ENCODE assay signal across 7 cellular contexts in the genomic region with DNA sequence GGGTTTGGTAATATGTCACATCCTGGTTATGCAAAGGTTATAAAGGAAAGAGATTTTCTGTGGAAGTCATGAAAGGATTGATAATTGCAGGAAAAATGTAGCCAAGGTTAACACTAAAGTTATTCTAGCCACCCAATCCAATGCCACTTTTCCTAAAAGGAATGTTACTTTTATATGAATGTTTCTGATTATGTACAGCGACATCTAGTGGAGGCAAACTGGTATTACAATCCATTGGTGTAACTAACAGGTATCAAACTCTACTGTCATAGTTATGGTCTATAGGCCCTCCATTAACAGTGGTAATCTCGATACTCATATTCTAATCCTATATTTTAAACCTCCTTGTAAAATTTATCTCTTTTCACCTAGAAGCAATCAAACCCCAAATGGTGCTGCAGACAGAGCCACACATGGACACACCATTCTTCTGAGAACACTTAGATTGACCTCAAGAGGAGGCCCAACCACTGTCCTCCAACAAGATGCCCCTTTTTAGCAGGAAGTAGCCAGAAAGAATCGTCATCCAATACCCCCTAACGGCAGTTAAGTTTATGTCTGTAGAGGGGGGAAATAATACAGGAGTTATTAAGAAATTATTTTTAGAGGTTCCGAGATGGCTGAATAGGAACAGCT.
DNase-seq lines count a peak whose midpoint lies in the region; ATAC-seq and TF ChIP-seq lines count a peak whose summit lies in the region.

No MANE protein-coding gene starts in this region.

- intact Hi-C loops in ovary (cut with DNase I), result loop anchor here in 1 of 4 donors (5.0 kb wide), 1 partner anchor 111 kb away; no protein-coding TSS in a partner anchor

- TF ChIP-seq POLR2A in erythroblast (IDR thresholded peaks at IDR 0.05; ENCODE audit: low read length) (no peak), ovary (IDR thresholded peaks at IDR 0.05) (no peak)

- H3K27me3 ChIP-seq in ovary, result no peaks in the 10 kb centered on the region

- no peak for TF ChIP-seq EP300 in ovary (IDR thresholded peaks at IDR 0.05)

- H3K4me3 ChIP-seq in ovary, result no peak overlapping the region

- H3K9me3 ChIP-seq in ovary, result no peaks in the 10 kb centered on the region

- H3K4me1 ChIP-seq in ovary (ENCODE audit: insufficient read depth), result no peaks in the 10 kb centered on the region

- H3K36me3 ChIP-seq in ovary, result no peaks in the 10 kb centered on the region

- peak; percentile 22 to 44 (median 30) for TF ChIP-seq CTCF in ovary (IDR thresholded peaks at IDR 0.05)

- 68 to 73% (median 69%) methylated on average over 5 of the region's 5 CpGs for WGBS in ovary, 3 donors

- no peak overlapping the region for H3K27ac ChIP-seq in ovary

- no peak for ATAC-seq in HG03378 (IDR thresholded peaks at IDR 0.05; ENCODE audit: unreplicated experiment)

- DNase-seq in EL, result peak; percentile 49
- DNase-seq in HS-5 (ENCODE audit: low read depth), result peak; percentile 16
- peak; percentile 53 for DNase-seq in RPMI7951 (ENCODE audit: low read depth)
- peak; percentile 34 to 60 for DNase-seq in erythroblast (lab: John Stamatoyannopoulos, UW)
- DNase-seq in ovary, result no peak
- DNase-seq in activated T-cell treated with anti-CD3 and anti-CD28 coated beads for 4 hours, result no peak

Comparison
In these comparisons a context has a peak if more than half of its experiments do, and no peak if none do; other contexts are left out.
1. DNase-seq: peak in EL (single experiment), HS-5 (single experiment), RPMI7951 (single experiment) and erythroblast (2 of 2); none in ovary (0 of 5) and activated T-cell treated with anti-CD3 and anti-CD28 coated beads for 4 hours (single experiment).